8 cellular contexts compared by ENCODE assay signal in the genomic region with DNA sequence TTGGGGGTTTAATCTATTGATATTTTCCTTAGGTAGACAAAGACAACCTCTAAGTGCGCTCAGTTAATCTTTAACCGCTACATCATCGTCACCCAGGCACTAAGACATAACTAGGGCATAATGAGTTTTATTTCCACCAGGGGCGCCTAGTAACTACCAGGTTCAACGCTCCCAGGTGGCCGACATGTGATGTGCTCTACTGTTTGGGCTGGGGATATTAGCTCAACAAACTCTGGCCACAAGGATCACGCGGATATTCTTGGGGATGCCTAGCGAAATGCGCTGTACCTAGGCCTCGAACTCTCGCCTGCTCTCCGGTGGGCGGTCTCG. TPM values are rescaled to one million over a fixed set of nuclear protein-coding genes. Genes with fewer than 3 reads are reported as not detected.
A peak's percentile ranks its signal among the peaks of the same experiment; 100 is the strongest.
DNase-seq lines count a peak whose midpoint lies in the region; ATAC-seq, FAIRE-seq and TF ChIP-seq lines count a peak whose summit lies in the region.

No MANE protein-coding gene starts in this region.

- TF ChIP-seq CTCF in AG04450 (IDR thresholded peaks at IDR 0.05; ENCODE audit: low read depth, low read length) (peak; percentile 44), activated B cell treated with CpG ODN at 0.5 μM for 24 hours (IDR thresholded peaks at IDR 0.05) (no peak), endothelial cell of umbilical vein (IDR thresholded peaks at IDR 0.05; ENCODE audit: extremely low read depth in 1 of 2, insufficient read depth in 1 of 2, low read depth in 1 of 2, low read length in 2 of 2) (peak; percentile 16 to 37)

- H3K9ac ChIP-seq in endothelial cell of umbilical vein (replicated peaks; ENCODE audit: extremely low read depth, insufficient read depth, low read length), result peak overlapping the region; percentile 96

- CTCF ChIA-PET in AG04450 (lab: Charles Lee), result interaction anchor here (0.6 to 1.2 kb wide), 6 partner anchors 16 to 199 kb away, joined by 3 to 5 read pairs (median 3); no protein-coding TSS in a partner anchor
- CTCF ChIA-PET in activated B cell treated with CpG ODN at 0.5 μM for 24 hours (lab: Charles Lee), result interaction anchor here (0.7 to 1.5 kb wide), 6 partner anchors 37 to 423 kb away, joined by 3 to 4 read pairs (median 3); a partner anchor contains a TSS
- CTCF ChIA-PET in endothelial cell of umbilical vein (lab: Charles Lee), result interaction anchor here (0.8 to 3.8 kb wide), 13 partner anchors 9 to 423 kb away, joined by 3 to 31 read pairs (median 5); no protein-coding TSS in a partner anchor

- peaks cover 16% of the 10 kb centered on the region for H3K36me3 Mint-ChIP-seq in activated B cell treated with CpG ODN at 0.5 μM for 24 hours (ENCODE audit: low read depth)
- no peaks in the 10 kb centered on the region for H3K36me3 Mint-ChIP-seq in natural killer cell treated with Interleukin-12 subunit alpha and Interleukin-12 subunit beta and Interleukin-15 and Interleukin-18, amount 100 ng/mL, for 72 hours

- no peaks in the 10 kb centered on the region; the same call in 1 of the 2 replicates for H3K9me3 ChIP-seq in AG04450 (ENCODE audit: control insufficient read depth, insufficient read depth, low read length)
- no peaks in the 10 kb centered on the region for H3K9me3 ChIP-seq in endothelial cell of umbilical vein (replicated peaks; ENCODE audit: control insufficient read depth, insufficient read depth, low read length)

- POLR2A ChIA-PET in AG04450 (lab: Yijun Ruan, JAX) (interaction anchor here (0.5 to 1.6 kb wide), 8 partner anchors 34 to 618 kb away, joined by 3 to 5 read pairs (median 4); a partner anchor contains a TSS), activated B cell treated with CpG ODN at 0.5 μM for 24 hours (lab: Charles Lee) (interaction anchor here (0.9 to 2.0 kb wide), 13 partner anchors 10 to 1071 kb away, joined by 3 to 19 read pairs (median 7); a partner anchor contains a TSS), endothelial cell of umbilical vein (lab: Charles Lee) (interaction anchor here (0.6 to 3.0 kb wide), 4 partner anchors 26 to 39 kb away, joined by 3 to 23 read pairs (median 6); no protein-coding TSS in a partner anchor)

- H3K27ac Mint-ChIP-seq in activated B cell treated with CpG ODN at 0.5 μM for 24 hours, result peak overlapping the region; percentile 98
- H3K27ac Mint-ChIP-seq in natural killer cell treated with Interleukin-12 subunit alpha and Interleukin-12 subunit beta and Interleukin-15 and Interleukin-18, amount 100 ng/mL, for 72 hours, result peak overlapping the region; percentile 94 to 97

- no peaks in the 10 kb centered on the region for H4K20me1 ChIP-seq in endothelial cell of umbilical vein (replicated peaks; ENCODE audit: control insufficient read depth, extremely low read depth, insufficient read depth, low read length)

- H3K27me3 Mint-ChIP-seq in activated B cell treated with CpG ODN at 0.5 μM for 24 hours, result no peaks in the 10 kb centered on the region
- H3K27me3 Mint-ChIP-seq in natural killer cell treated with Interleukin-12 subunit alpha and Interleukin-12 subunit beta and Interleukin-15 and Interleukin-18, amount 100 ng/mL, for 72 hours, result no peaks in the 10 kb centered on the region

- dilution Hi-C loops in endothelial cell of umbilical vein (cut with MboI; ENCODE audit: extremely low pct_ligation_motif_present, low sequenced_read_pairs), result no loop called here

- H3K27ac ChIP-seq in AG04450 (ENCODE audit: low read depth, low read length) (peak overlapping the region; percentile 93), endothelial cell of umbilical vein (ENCODE audit: insufficient read depth, low read depth, low read length) (peak overlapping the region; percentile 89)

- ATAC-seq in GM18502 (IDR thresholded peaks at IDR 0.05; ENCODE audit: poor library complexity, unreplicated experiment) (peak; percentile 57), HG02938 (IDR thresholded peaks at IDR 0.05; ENCODE audit: unreplicated experiment) (peak; percentile 57), activated B cell treated with CpG ODN at 0.5 μM for 24 hours (ENCODE audit: low read depth) (peak; percentile 36)
- ATAC-seq in natural killer cell treated with Interleukin-12 subunit alpha and Interleukin-12 subunit beta and Interleukin-15 and Interleukin-18, amount 100 ng/mL, for 72 hours, result peak; percentile 25 to 52

- FAIRE-seq in endothelial cell of umbilical vein (lab: Jason Lieb, UNC), result no peak

- no peaks in the 10 kb centered on the region for H3K27me3 ChIP-seq in AG04450 (ENCODE audit: control insufficient read depth, insufficient read depth, low read length)
- H3K27me3 ChIP-seq in endothelial cell of umbilical vein (ENCODE audit: control insufficient read depth in 2 of 2, insufficient read depth in 2 of 2, low read length in 2 of 2), result no peaks in the 10 kb centered on the region

- H3K9me1 ChIP-seq in endothelial cell of umbilical vein (replicated peaks; ENCODE audit: control insufficient read depth, extremely low read depth, insufficient read depth, low read length), result no peaks in the 10 kb centered on the region

- H3K79me2 ChIP-seq in endothelial cell of umbilical vein (ENCODE audit: control insufficient read depth, insufficient read depth, low read length), result peaks cover 43% of the 10 kb centered on the region

- TSS peak; percentile 61 for BruUV-seq in endothelial cell of umbilical vein (replicated peaks; lab: Mats Ljungman, UMichigan)

- peak overlapping the region; percentile 98 for H3K4me3 ChIP-seq in AG04450 (ENCODE audit: low read depth, low read length)
- peak overlapping the region; percentile 91 to 99 (median 97) for H3K4me3 ChIP-seq in endothelial cell of umbilical vein (replicated peaks in 1 of 3; ENCODE audit: insufficient read depth in 1 of 3, low read depth in 1 of 3, low read length in 3 of 3)

- TF ChIP-seq POLR2A in endothelial cell of umbilical vein (IDR thresholded peaks at IDR 0.05; ENCODE audit: low read depth, low read length), result no peak

- peaks cover 40% of the 10 kb centered on the region for H3K4me1 ChIP-seq in endothelial cell of umbilical vein (ENCODE audit: control insufficient read depth, extremely low read depth, insufficient read depth, low read length)

- H3K4me3 Mint-ChIP-seq in activated B cell treated with CpG ODN at 0.5 μM for 24 hours, result peak overlapping the region; percentile 95
- peak overlapping the region; percentile 98 for H3K4me3 Mint-ChIP-seq in natural killer cell treated with Interleukin-12 subunit alpha and Interleukin-12 subunit beta and Interleukin-15 and Interleukin-18, amount 100 ng/mL, for 72 hours

- peaks cover 50% of the 10 kb centered on the region for H3K4me1 Mint-ChIP-seq in activated B cell treated with CpG ODN at 0.5 μM for 24 hours
- H3K4me1 Mint-ChIP-seq in natural killer cell treated with Interleukin-12 subunit alpha and Interleukin-12 subunit beta and Interleukin-15 and Interleukin-18, amount 100 ng/mL, for 72 hours (ENCODE audit: low read depth in 2 of 2), result peaks cover 33 to 61% of the 10 kb centered on the region in 2 donors

- intact Hi-C loops in activated B cell treated with CpG ODN at 0.5 μM for 24 hours (cut with micrococcal nuclease), result loop anchor here (1.0 to 5.0 kb wide), 10 partner anchors 37 to 1768 kb away; a partner anchor contains a TSS
- intact Hi-C loops in endothelial cell of umbilical vein (cut with micrococcal nuclease), result loop anchor here (1.0 kb wide), 4 partner anchors 34 to 370 kb away; a partner anchor contains a TSS
- intact Hi-C loops in posterior cingulate gyrus (cut with DNase I), result loop anchor here (5.0 to 10.0 kb wide), 2 partner anchors 104 to 278 kb away; a partner anchor contains a TSS

- H3K4me2 ChIP-seq in endothelial cell of umbilical vein (ENCODE audit: insufficient read depth, low read length), result peak overlapping the region; percentile 80

- no peak for DNase-seq in AG04450 (ENCODE audit: low read depth, low spot score)
- DNase-seq in NCI-H146 treated with DMSO at 0.1 percent for 48 hours (lab: John Stamatoyannopoulos, UW; ENCODE audit: unreplicated experiment), result peak; percentile 48
- no peak for DNase-seq in activated B cell treated with CpG ODN at 0.5 μM for 24 hours
- no peak for DNase-seq in endothelial cell of umbilical vein (ENCODE audit: low read depth, low spot score)
- no peak for DNase-seq in natural killer cell treated with Interleukin-12 subunit alpha and Interleukin-12 subunit beta and Interleukin-15 and Interleukin-18, amount 100 ng/mL, for 72 hours (ENCODE audit: low spot score)
- no peak for DNase-seq in posterior cingulate gyrus

- peak overlapping the region; percentile 85 for H2AFZ ChIP-seq in endothelial cell of umbilical vein (ENCODE audit: low read depth, low read length)

- H3K9me3 Mint-ChIP-seq in activated B cell treated with CpG ODN at 0.5 μM for 24 hours, result no peaks in the 10 kb centered on the region
- no peaks in the 10 kb centered on the region for H3K9me3 Mint-ChIP-seq in natural killer cell treated with Interleukin-12 subunit alpha and Interleukin-12 subunit beta and Interleukin-15 and Interleukin-18, amount 100 ng/mL, for 72 hours

- H3K36me3 ChIP-seq in endothelial cell of umbilical vein (ENCODE audit: control insufficient read depth in 2 of 2, extremely low read depth in 1 of 2, insufficient read depth in 2 of 2, low read length in 2 of 2), result no peaks in the 10 kb centered on the region

TF ChIP-seq in endothelial cell of umbilical vein, 7 proteins besides CTCF, POLR2A, EP300 and RAD21 (continues in another document):
- TF ChIP-seq FOS (IDR thresholded peaks at IDR 0.05; ENCODE audit: borderline replicate concordance, insufficient read depth, low read length) (no peak), JUN (IDR thresholded peaks at IDR 0.05; ENCODE audit: borderline replicate concordance, insufficient read depth, insufficient read length, low read depth) (no peak), EZH2 (IDR thresholded peaks at IDR 0.05; ENCODE audit: borderline replicate concordance, low read depth, low read length, severe bottlenecking) (no peak), POLR2AphosphoS5 (IDR thresholded peaks at IDR 0.05; ENCODE audit: insufficient read depth, low read depth, low read length) (no peak)

RNA-seq across cellular contexts. Expression of a gene that starts 0.9 kb away (rescaled TPM):
- polyA plus RNA-seq in AG04450 (2011; rRNA removed) (5.4 and 7.8 TPM in 2 replicates), endothelial cell of umbilical vein (6.7 and 7.8 TPM in 2 replicates)
- polyA minus RNA-seq in AG04450 (2011; rRNA and poly(A)+ RNA removed), result 5.2 and 8.1 TPM in 2 replicates
- total RNA-seq in activated B cell treated with CpG ODN at 0.5 μM for 24 hours (6.8 and 7.2 TPM in 2 replicates), endothelial cell of umbilical vein (12.3 and 14.7 TPM in 2 replicates)
- 8.2 and 8.7 TPM in 2 replicates for polyA plus RNA-seq in endothelial cell of umbilical vein (2011; cell fraction: cytosol; rRNA removed)
- 6.9 and 7.7 TPM in 2 replicates for polyA plus RNA-seq in endothelial cell of umbilical vein (2011; cell fraction: nucleus; rRNA removed)
- 8.3 and 10.4 TPM in 2 replicates for polyA plus RNA-seq in endothelial cell of umbilical vein (2012)
- 11.3 and 12.8 TPM in 2 replicates for polyA minus RNA-seq in endothelial cell of umbilical vein
- 6.7 TPM for polyA minus RNA-seq in endothelial cell of umbilical vein (2011; cell fraction: cytosol; rRNA and poly(A)+ RNA removed)
- 10.3 and 12.6 TPM in 2 replicates for polyA minus RNA-seq in endothelial cell of umbilical vein (2011; cell fraction: nucleus; rRNA and poly(A)+ RNA removed)
- total RNA-seq in natural killer cell treated with Interleukin-12 subunit alpha and Interleukin-12 subunit beta and Interleukin-15 and Interleukin-18, amount 100 ng/mL, for 72 hours, result 10 to 100 TPM in 1 of 2 donors, 1 to 10 TPM in 1; 6.8 to 10.0 TPM
